In the genomic region with DNA sequence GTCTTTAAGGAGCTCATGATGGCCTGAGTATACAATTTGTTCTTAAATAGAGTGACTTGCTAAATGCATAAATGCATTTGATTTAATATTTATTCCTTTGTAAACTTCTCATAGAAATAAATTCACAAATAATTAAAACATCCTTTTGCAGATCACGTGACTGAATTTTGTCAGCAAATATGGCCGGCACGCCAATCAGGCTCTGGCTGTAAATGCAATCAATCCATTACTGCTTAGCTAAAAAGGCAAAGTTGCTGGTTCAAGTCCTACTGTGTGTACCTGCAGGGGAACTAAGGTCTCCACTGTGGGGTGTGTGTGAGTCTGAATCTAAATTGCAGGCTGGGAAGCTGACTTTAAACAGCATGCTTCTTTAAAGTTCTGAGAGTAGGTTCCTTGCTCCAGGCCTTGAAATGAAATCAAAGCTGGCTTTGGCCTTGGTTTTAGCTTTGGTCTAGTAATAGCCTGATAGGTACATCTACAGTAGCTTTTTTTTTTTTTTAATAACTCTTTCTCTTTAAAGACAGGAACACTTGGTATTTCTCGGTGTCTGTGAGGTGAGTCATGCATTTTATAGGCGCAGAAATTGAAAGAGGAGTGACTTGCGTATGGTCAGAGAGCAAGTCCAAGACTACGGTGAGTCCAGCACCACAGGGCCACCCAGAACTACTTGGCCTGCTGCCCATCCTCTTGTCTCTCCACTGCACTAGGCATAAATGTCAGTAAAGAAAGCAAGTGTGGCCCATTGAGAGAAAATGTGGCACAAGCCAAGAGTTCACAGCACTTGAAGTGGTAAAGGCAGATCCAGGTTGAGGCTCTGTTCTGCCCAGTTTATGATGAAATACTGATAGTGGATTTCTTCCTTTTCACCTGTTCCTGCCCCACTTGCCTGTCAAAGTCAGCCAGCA, we compare ENCODE assay signal across 1 cellular context.
TF ChIP-seq lines count a peak whose summit lies in the region.

No MANE protein-coding gene starts in this region.

TF ChIP-seq in IMR-90, 13 proteins besides CTCF, POLR2A, EP300 and RAD21:
- TF ChIP-seq CHD1 (IDR thresholded peaks at IDR 0.05; ENCODE audit: low read depth, low read length) (no peak), RCOR1 (IDR thresholded peaks at IDR 0.05; ENCODE audit: insufficient replicate concordance, low read length) (no peak), FOS (IDR thresholded peaks at IDR 0.05; ENCODE audit: low read depth, low read length) (no peak), RFX5 (IDR thresholded peaks at IDR 0.05; ENCODE audit: low read depth, low read length) (no peak), NFE2L2 (IDR thresholded peaks at IDR 0.05; ENCODE audit: low read depth, low read length) (no peak), CEBPB (IDR thresholded peaks at IDR 0.05; ENCODE audit: low read depth, low read length) (no peak), SMC3 (IDR thresholded peaks at IDR 0.05; ENCODE audit: low read depth, low read length) (no peak), MXI1 (IDR thresholded peaks at IDR 0.05; ENCODE audit: borderline replicate concordance, low read depth, low read length) (no peak), MAFK (IDR thresholded peaks at IDR 0.05; ENCODE audit: low read depth, low read length) (no peak), MAZ (IDR thresholded peaks at IDR 0.05; ENCODE audit: borderline replicate concordance, low read depth, low read length) (no peak), BHLHE40 (IDR thresholded peaks at IDR 0.05; ENCODE audit: low read depth, low read length) (no peak)
- TF ChIP-seq, protein P1, sequence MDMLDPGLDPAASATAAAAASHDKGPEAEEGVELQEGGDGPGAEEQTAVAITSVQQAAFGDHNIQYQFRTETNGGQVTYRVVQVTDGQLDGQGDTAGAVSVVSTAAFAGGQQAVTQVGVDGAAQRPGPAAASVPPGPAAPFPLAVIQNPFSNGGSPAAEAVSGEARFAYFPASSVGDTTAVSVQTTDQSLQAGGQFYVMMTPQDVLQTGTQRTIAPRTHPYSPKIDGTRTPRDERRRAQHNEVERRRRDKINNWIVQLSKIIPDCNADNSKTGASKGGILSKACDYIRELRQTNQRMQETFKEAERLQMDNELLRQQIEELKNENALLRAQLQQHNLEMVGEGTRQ (IDR thresholded peaks at IDR 0.05; ENCODE audit: low read depth, low read length): no peak
- TF ChIP-seq, protein P2, sequence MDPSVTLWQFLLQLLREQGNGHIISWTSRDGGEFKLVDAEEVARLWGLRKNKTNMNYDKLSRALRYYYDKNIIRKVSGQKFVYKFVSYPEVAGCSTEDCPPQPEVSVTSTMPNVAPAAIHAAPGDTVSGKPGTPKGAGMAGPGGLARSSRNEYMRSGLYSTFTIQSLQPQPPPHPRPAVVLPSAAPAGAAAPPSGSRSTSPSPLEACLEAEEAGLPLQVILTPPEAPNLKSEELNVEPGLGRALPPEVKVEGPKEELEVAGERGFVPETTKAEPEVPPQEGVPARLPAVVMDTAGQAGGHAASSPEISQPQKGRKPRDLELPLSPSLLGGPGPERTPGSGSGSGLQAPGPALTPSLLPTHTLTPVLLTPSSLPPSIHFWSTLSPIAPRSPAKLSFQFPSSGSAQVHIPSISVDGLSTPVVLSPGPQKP (IDR thresholded peaks at IDR 0.05; ENCODE audit: borderline replicate concordance, low read depth, low read length): no peak
